In the genomic region with DNA sequence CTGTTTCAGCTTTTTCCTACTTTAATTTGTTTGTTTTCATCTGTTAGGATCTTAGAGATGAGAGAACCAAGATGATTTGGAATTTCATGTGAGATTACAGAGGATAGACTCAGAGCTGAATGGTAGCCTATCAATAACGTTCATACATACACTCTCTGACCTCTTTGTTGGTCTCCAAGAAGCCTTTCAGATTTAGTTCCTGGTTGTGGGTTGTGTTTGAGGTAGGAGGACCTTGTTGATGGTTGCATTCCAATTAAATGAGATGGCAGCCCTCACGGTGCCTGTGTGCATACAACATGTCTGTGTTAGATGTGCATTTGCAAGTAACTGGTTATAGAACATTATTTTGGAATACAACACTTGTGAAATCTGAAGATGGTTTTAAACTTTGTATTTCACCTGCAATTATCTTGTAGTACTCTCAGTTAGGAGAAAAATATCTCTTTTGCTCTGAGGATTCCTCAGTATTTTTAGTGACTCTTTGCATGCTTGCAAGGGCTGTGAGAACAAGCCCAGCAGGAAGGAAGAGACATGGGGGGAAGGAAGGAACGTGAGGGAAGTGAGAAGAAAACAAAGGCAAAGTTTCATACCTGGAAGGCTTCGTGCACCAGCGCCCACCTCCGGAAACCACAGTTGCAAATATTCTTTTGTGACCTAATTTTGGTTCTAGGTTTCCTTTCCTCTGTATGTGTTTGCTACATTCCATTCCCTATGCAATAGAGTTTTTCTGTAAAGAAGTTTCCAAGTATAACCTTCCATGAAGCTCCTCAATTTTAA, we compare ENCODE assay signal across 12 cellular contexts.
DNase-seq lines count a peak whose midpoint lies in the region; ATAC-seq and TF ChIP-seq lines count a peak whose summit lies in the region.
"Had no signal": no experiment of that assay in that cellular context is flagged by ENCODE, and none has a peak within 500 bp of the region (broad histone marks: within the 10 kb centered on the region; RNA-seq: fewer than 3 reads in every experiment).

No MANE protein-coding gene starts in this region.

- H3K4me1 Mint-ChIP-seq in activated CD8-positive, alpha-beta T cell treated with anti-CD3 and anti-CD28 coated beads, Interleukin-2, amount 10 ng/mL, durations not matched to agents 7 days and 5 days (ENCODE audit: low read depth), result peaks cover 58% of the 10 kb centered on the region
- peaks cover 24% of the 10 kb centered on the region for H3K4me1 Mint-ChIP-seq in WTC11

- peak; percentile 69 for ATAC-seq in activated CD8-positive, alpha-beta T cell treated with anti-CD3 and anti-CD28 coated beads, Interleukin-2, amount 10 ng/mL, durations not matched to agents 7 days and 5 days
- no peak for ATAC-seq in WTC11
- ATAC-seq: Panc1 had no signal

- no peaks in the 10 kb centered on the region for H3K9me3 Mint-ChIP-seq in activated CD8-positive, alpha-beta T cell treated with anti-CD3 and anti-CD28 coated beads, Interleukin-2, amount 10 ng/mL, durations not matched to agents 7 days and 5 days (ENCODE audit: insufficient read depth)
- no peaks in the 10 kb centered on the region for H3K9me3 Mint-ChIP-seq in WTC11

- H3K4me3 Mint-ChIP-seq in activated CD8-positive, alpha-beta T cell treated with anti-CD3 and anti-CD28 coated beads, Interleukin-2, amount 10 ng/mL, durations not matched to agents 7 days and 5 days, result peak overlapping the region; percentile 70
- no peak overlapping the region for H3K4me3 Mint-ChIP-seq in WTC11

- H3K36me3 Mint-ChIP-seq in activated CD8-positive, alpha-beta T cell treated with anti-CD3 and anti-CD28 coated beads, Interleukin-2, amount 10 ng/mL, durations not matched to agents 7 days and 5 days (ENCODE audit: low read depth), result peaks cover 11% of the 10 kb centered on the region
- no peaks in the 10 kb centered on the region for H3K36me3 Mint-ChIP-seq in WTC11

- TF ChIP-seq CTCF in WTC11 (IDR thresholded peaks at IDR 0.05), result no peak

- no peaks in the 10 kb centered on the region for H3K27me3 Mint-ChIP-seq in activated CD8-positive, alpha-beta T cell treated with anti-CD3 and anti-CD28 coated beads, Interleukin-2, amount 10 ng/mL, durations not matched to agents 7 days and 5 days (ENCODE audit: low read depth)
- no peaks in the 10 kb centered on the region for H3K27me3 Mint-ChIP-seq in WTC11 (ENCODE audit: low read depth)

- peak; percentile 41 for DNase-seq in AG08396 (ENCODE audit: low spot score)
- peak; percentile 7 for DNase-seq in HCEC 1CT
- DNase-seq in activated CD8-positive, alpha-beta T cell treated with anti-CD3 and anti-CD28 coated beads, Interleukin-2, amount 10 ng/mL, durations not matched to agents 7 days and 5 days, result peak; percentile 56
- DNase-seq in glomerular visceral epithelial cell (ENCODE audit: extremely low spot score), result peak; percentile 65
- no peak for DNase-seq in NAMALWA (ENCODE audit: low spot score)
- no peak for DNase-seq in WTC11 (ENCODE audit: low spot score)
- no peak for DNase-seq in Kasumi-1 (lab: John Stamatoyannopoulos, UW)
- DNase-seq in NCI-H1417 (lab: John Stamatoyannopoulos, UW), result no peak
- DNase-seq: amniotic stem cell, COR-L47, trophoblast cell had no signal

- peak overlapping the region; percentile 88 for H3K27ac Mint-ChIP-seq in activated CD8-positive, alpha-beta T cell treated with anti-CD3 and anti-CD28 coated beads, Interleukin-2, amount 10 ng/mL, durations not matched to agents 7 days and 5 days
- H3K27ac Mint-ChIP-seq in WTC11, result no peak overlapping the region

- CTCF ChIA-PET in activated CD8-positive, alpha-beta T cell treated with anti-CD3 and anti-CD28 coated beads, Interleukin-2, amount 10 ng/mL, durations not matched to agents 7 days and 5 days (lab: Charles Lee), result interaction anchor here (0.7 to 2.5 kb wide), 3 partner anchors 13 to 307 kb away, joined by 3 to 9 read pairs (median 9); no protein-coding TSS in a partner anchor
- CTCF ChIA-PET in WTC11 (lab: Charles Lee), result no interaction called here

- POLR2A ChIA-PET in activated CD8-positive, alpha-beta T cell treated with anti-CD3 and anti-CD28 coated beads, Interleukin-2, amount 10 ng/mL, durations not matched to agents 7 days and 5 days (lab: Charles Lee), result no interaction called here
- POLR2A ChIA-PET in WTC11 (lab: Charles Lee), result no interaction called here

TF ChIP-seq in WTC11, 78 proteins besides CTCF, POLR2A, EP300 and RAD21:
- TF ChIP-seq ZNF219 (CRISPR knock-in tag; IDR thresholded peaks at IDR 0.05; ENCODE audit: borderline replicate concordance), result no peak
- TF ChIP-seq EMX1 (CRISPR knock-in tag; IDR thresholded peaks at IDR 0.05), result no peak
TF ChIP-seq in WTC11: peak in this region for 0.

Comparison
In these comparisons a context has a peak if more than half of its experiments do, and no peak if none do; other contexts are left out.
1. DNase-seq: peak in AG08396 (single experiment), HCEC 1CT (single experiment), activated CD8-positive, alpha-beta T cell treated with anti-CD3 and anti-CD28 coated beads, Interleukin-2, amount 10 ng/mL, durations not matched to agents 7 days and 5 days (single experiment) and glomerular visceral epithelial cell (single experiment); none in NAMALWA (single experiment), WTC11 (single experiment), Kasumi-1 (0 of 2) and NCI-H1417 (0 of 3).